Comparison of ENCODE assay signal across 8 cellular contexts in genomic region chr9:124659099-124659659, GRCh38.
A peak's percentile ranks its signal among the peaks of the same experiment; 100 is the strongest.
DNase-seq lines count a peak whose midpoint lies in the region; ATAC-seq and TF ChIP-seq lines count a peak whose summit lies in the region.

No MANE protein-coding gene starts in this region.

- no peak overlapping the region for H3K27ac ChIP-seq in iPS DF 6.9 (ENCODE audit: low read length)

- no CpG with 5 or more reads among the region's 15 CpGs for whole genome bisulfite sequencing in iPS DF 6.9 (ENCODE audit: insufficient coverage, insufficient read length)

- peaks cover 9% of the 10 kb centered on the region for H3K27me3 Mint-ChIP-seq in brain

- no peaks in the 10 kb centered on the region for H3K36me3 ChIP-seq in iPS DF 6.9 (ENCODE audit: control insufficient read depth, insufficient read depth, low read length)

- H3K27ac Mint-ChIP-seq in brain: peak overlapping the region; percentile 97 to 100 (median 99)

- H3K4me3 ChIP-seq in iPS DF 6.9 (ENCODE audit: low read length): peak overlapping the region; percentile 44; the same call in 1 of the 2 replicates

- ATAC-seq in GM21786 (IDR thresholded peaks at IDR 0.05; ENCODE audit: unreplicated experiment) (peak; percentile 47), HG03469 (IDR thresholded peaks at IDR 0.05; ENCODE audit: unreplicated experiment) (no peak)

- no peaks in the 10 kb centered on the region for H3K9me3 ChIP-seq in iPS DF 6.9 (ENCODE audit: control insufficient read depth, insufficient read depth, low read length)

- TF ChIP-seq CTCF in brain (conservative IDR thresholded peaks at IDR 0.05): no peak

- H3K9me3 Mint-ChIP-seq in brain: no peaks in the 10 kb centered on the region

- H3K4me3 Mint-ChIP-seq in brain: peak overlapping the region; percentile 92 to 100 (median 97)

- peaks cover 59% of the 10 kb centered on the region for H3K4me1 Mint-ChIP-seq in brain

- H3K27me3 ChIP-seq in iPS DF 6.9 (ENCODE audit: control insufficient read depth, insufficient read depth, low read length): no peaks in the 10 kb centered on the region

- peaks cover 3% of the 10 kb centered on the region; the same call in 1 of the 2 replicates for H3K4me1 ChIP-seq in iPS DF 6.9 (ENCODE audit: control insufficient read depth, insufficient read depth, low read length)

- H3K36me3 Mint-ChIP-seq in brain: peaks cover 11% of the 10 kb centered on the region

- DNase-seq in DMS 273 (lab: John Stamatoyannopoulos, UW; ENCODE audit: unreplicated experiment): peak; percentile 90
- DNase-seq in MV-4-11 (lab: John Stamatoyannopoulos, UW): peak; percentile 81
- peak; percentile 80 to 98 for DNase-seq in SW 1271 (lab: John Stamatoyannopoulos, UW)
- DNase-seq in iPS DF 6.9 (ENCODE audit: low read depth, low spot score): peak; percentile 41
- peak; percentile 90 for DNase-seq in retina
